13 cellular contexts compared by ENCODE assay signal in genomic region chr14:68894802-68895201, GRCh38.
DNase-seq lines count a peak whose midpoint lies in the region; ATAC-seq and TF ChIP-seq lines count a peak whose summit lies in the region.
"Had no signal": no experiment of that assay in that cellular context is flagged by ENCODE, and none has a peak within 500 bp of the region (broad histone marks: within the 10 kb centered on the region; RNA-seq: fewer than 3 reads in every experiment).

No MANE protein-coding gene starts in this region.

- H3K27me3 ChIP-seq in H9 (ENCODE audit: insufficient read depth, low read length) = no peaks in the 10 kb centered on the region
- no peaks in the 10 kb centered on the region for H3K27me3 ChIP-seq in effector memory CD4-positive, alpha-beta T cell (replicated peaks; ENCODE audit: control insufficient read depth, insufficient read depth, low read length, poor library complexity, severe bottlenecking)

- H2AFZ ChIP-seq in H9 (ENCODE audit: low read length) = no peak overlapping the region

- H4K91ac ChIP-seq in H9 (ENCODE audit: insufficient read length, low read depth, low read length) = no peak overlapping the region

- H3K4me2 ChIP-seq in H9 (ENCODE audit: insufficient read depth, insufficient read length, low read length) = no peak overlapping the region

- peaks cover 5% of the 10 kb centered on the region for H3K23me2 ChIP-seq in H9 (ENCODE audit: insufficient read length, low read depth, low read length, poor library complexity, severe bottlenecking)

- no peak overlapping the region for H3K18ac ChIP-seq in H9 (ENCODE audit: insufficient read length, low read depth, low read length)

- no peak overlapping the region for H3K23ac ChIP-seq in H9 (ENCODE audit: insufficient read length, low read depth, low read length)

- peaks cover under 1% of the 10 kb centered on the region for H4K20me1 ChIP-seq in H9 (ENCODE audit: control insufficient read depth, insufficient read depth, insufficient read length)

- no peaks in the 10 kb centered on the region for H3K4me1 Mint-ChIP-seq in H9
- peaks cover 39% of the 10 kb centered on the region for H3K4me1 Mint-ChIP-seq in activated naive CD8-positive, alpha-beta T cell treated with anti-CD3 and anti-CD28 coated beads, Interleukin-2, amount 50 U/mL, for 24 hours
- H3K4me1 Mint-ChIP-seq in stimulated activated effector memory CD8-positive, alpha-beta T cell treated with anti-CD3 and anti-CD28 coated beads, Interleukin-12 subunit alpha, Interleukin-12 subunit beta, amount 100 ng/mL, for 72 hours = peaks cover 22% of the 10 kb centered on the region

- no peak for ATAC-seq in activated naive CD8-positive, alpha-beta T cell treated with anti-CD3 and anti-CD28 coated beads, Interleukin-2, amount 50 U/mL, for 24 hours
- ATAC-seq in stimulated activated effector memory CD8-positive, alpha-beta T cell treated with anti-CD3 and anti-CD28 coated beads, Interleukin-12 subunit alpha, Interleukin-12 subunit beta, amount 100 ng/mL, for 72 hours = no peak
- ATAC-seq in GM18868 (IDR thresholded peaks at IDR 0.05; ENCODE audit: unreplicated experiment) = no peak

- WGBS in H9 (ENCODE audit: extremely low coverage, insufficient read length, low lambda C conversion rate) = no CpG with 5 or more reads among the region's 4 CpGs

- H3K79me1 ChIP-seq in H9 (ENCODE audit: insufficient read depth, low read depth, low read length, poor library complexity, severe bottlenecking) = no peaks in the 10 kb centered on the region

- H3K36me3 ChIP-seq in effector memory CD4-positive, alpha-beta T cell (ENCODE audit: control insufficient read depth, insufficient read depth, low read length) = peaks cover 35% of the 10 kb centered on the region

- no peak overlapping the region for H3T11ph ChIP-seq in H9 (ENCODE audit: low read length)

- H3K4me3 ChIP-seq in fibroblast of pulmonary artery (replicated peaks; ENCODE audit: low read depth, low read length) = no peak overlapping the region
- H3K4me3 ChIP-seq in effector memory CD4-positive, alpha-beta T cell (ENCODE audit: insufficient read depth, low read depth, low read length, poor library complexity, severe bottlenecking) = no peak overlapping the region

- no peak overlapping the region for H2BK120ac ChIP-seq in H9 (ENCODE audit: low read depth, low read length, poor library complexity, severe bottlenecking)

- peak overlapping the region in 2 of 3 experiments; percentile 3 to 5; a peak in 4 of 7 replicates for H3K27ac Mint-ChIP-seq in H9
- H3K27ac Mint-ChIP-seq in activated naive CD8-positive, alpha-beta T cell treated with anti-CD3 and anti-CD28 coated beads, Interleukin-2, amount 50 U/mL, for 24 hours = peak overlapping the region; percentile 53
- H3K27ac Mint-ChIP-seq in stimulated activated effector memory CD8-positive, alpha-beta T cell treated with anti-CD3 and anti-CD28 coated beads, Interleukin-12 subunit alpha, Interleukin-12 subunit beta, amount 100 ng/mL, for 72 hours = peak overlapping the region; percentile 11
- H3K27ac Mint-ChIP-seq: CD4-positive, alpha-beta T cell; progenitor cell of endocrine pancreas had no signal

- peaks cover 42 to 92% (median 82%) of the 10 kb centered on the region in 3 experiments; a peak in 6 of 7 replicates for H3K36me3 Mint-ChIP-seq in H9 (ENCODE audit: insufficient read depth in 1 of 3, low read depth in 3 of 3)
- H3K36me3 Mint-ChIP-seq in activated naive CD8-positive, alpha-beta T cell treated with anti-CD3 and anti-CD28 coated beads, Interleukin-2, amount 50 U/mL, for 24 hours (ENCODE audit: low read depth) = peaks cover 33% of the 10 kb centered on the region
- peaks cover 20% of the 10 kb centered on the region for H3K36me3 Mint-ChIP-seq in stimulated activated effector memory CD8-positive, alpha-beta T cell treated with anti-CD3 and anti-CD28 coated beads, Interleukin-12 subunit alpha, Interleukin-12 subunit beta, amount 100 ng/mL, for 72 hours

- H3K9ac ChIP-seq in H9 (ENCODE audit: extremely low read depth, insufficient read length, low read length) = no peak overlapping the region

- H3K27ac ChIP-seq in H9 (ENCODE audit: insufficient read length, low read depth, low read length) = no peak overlapping the region
- no peak overlapping the region for H3K27ac ChIP-seq in effector memory CD4-positive, alpha-beta T cell (ENCODE audit: insufficient read depth, low read length, poor library complexity, severe bottlenecking)
- H3K27ac ChIP-seq: VCaP had no signal

- H3K9me3 ChIP-seq in H9 (ENCODE audit: control insufficient read depth, low read depth, low read length) = no peaks in the 10 kb centered on the region
- H3K9me3 ChIP-seq in effector memory CD4-positive, alpha-beta T cell (ENCODE audit: control insufficient read depth, low read length) = no peaks in the 10 kb centered on the region

- no peak overlapping the region for H2AK5ac ChIP-seq in H9 (ENCODE audit: insufficient read length, low read length)

- H3K4me3 Mint-ChIP-seq in H9 = no peak overlapping the region
- no peak overlapping the region for H3K4me3 Mint-ChIP-seq in activated naive CD8-positive, alpha-beta T cell treated with anti-CD3 and anti-CD28 coated beads, Interleukin-2, amount 50 U/mL, for 24 hours
- H3K4me3 Mint-ChIP-seq in stimulated activated effector memory CD8-positive, alpha-beta T cell treated with anti-CD3 and anti-CD28 coated beads, Interleukin-12 subunit alpha, Interleukin-12 subunit beta, amount 100 ng/mL, for 72 hours = no peak overlapping the region
- H3K4me3 Mint-ChIP-seq: CD4-positive, alpha-beta T cell had no signal

- H3K9me3 Mint-ChIP-seq in H9 = no peaks in the 10 kb centered on the region; a peak in 1 of 5 replicates
- no peaks in the 10 kb centered on the region for H3K9me3 Mint-ChIP-seq in activated naive CD8-positive, alpha-beta T cell treated with anti-CD3 and anti-CD28 coated beads, Interleukin-2, amount 50 U/mL, for 24 hours
- H3K9me3 Mint-ChIP-seq in stimulated activated effector memory CD8-positive, alpha-beta T cell treated with anti-CD3 and anti-CD28 coated beads, Interleukin-12 subunit alpha, Interleukin-12 subunit beta, amount 100 ng/mL, for 72 hours = peaks cover 5% of the 10 kb centered on the region
- H3K9me3 Mint-ChIP-seq: CD4-positive, alpha-beta T cell had no signal

- DNase-seq in H9 (no peak), fibroblast of pulmonary artery (ENCODE audit: low read depth) (peak; percentile 57), activated gamma-delta T cell (lab: John Stamatoyannopoulos, UW) (no peak), NCI-H2227 (lab: John Stamatoyannopoulos, UW; ENCODE audit: unreplicated experiment) (no peak)
- DNase-seq in activated naive CD8-positive, alpha-beta T cell treated with anti-CD3 and anti-CD28 coated beads, Interleukin-2, amount 50 U/mL, for 24 hours = no peak
- no peak for DNase-seq in stimulated activated effector memory CD8-positive, alpha-beta T cell treated with anti-CD3 and anti-CD28 coated beads, Interleukin-12 subunit alpha, Interleukin-12 subunit beta, amount 100 ng/mL, for 72 hours (ENCODE audit: low spot score in 2 of 2)
- DNase-seq in effector memory CD4-positive, alpha-beta T cell = no peak
- DNase-seq: CD4-positive, alpha-beta T cell; islet precursor cell; NCI-H2227 treated with DMSO at 0.1 percent for 48 hours had no signal

- no peak overlapping the region for H2BK5ac ChIP-seq in H9 (ENCODE audit: insufficient read length, low read length)

- no peak overlapping the region for H2BK12ac ChIP-seq in H9 (ENCODE audit: insufficient read length, low read depth, low read length)

- H3K4ac ChIP-seq in H9 (ENCODE audit: low read depth, low read length) = no peak overlapping the region

- H4K5ac ChIP-seq in H9 (ENCODE audit: insufficient read length, low read depth, low read length) = no peak overlapping the region

- no peak overlapping the region; the same call in 1 of the 2 replicates for H3K14ac ChIP-seq in H9 (ENCODE audit: insufficient read depth, low read length)

- no peak for TF ChIP-seq CTCF in H9 (conservative IDR thresholded peaks at IDR 0.05)
- TF ChIP-seq CTCF in fibroblast of pulmonary artery (IDR thresholded peaks at IDR 0.05; ENCODE audit: low read length, missing control alignments) = no peak

- H3K56ac ChIP-seq in H9 (ENCODE audit: insufficient read length, low read depth, low read length) = no peak overlapping the region

- H2BK20ac ChIP-seq in H9 (ENCODE audit: low read depth, low read length, poor library complexity, severe bottlenecking) = no peak overlapping the region

- no peak overlapping the region for H4K8ac ChIP-seq in H9 (replicated peaks; ENCODE audit: insufficient read length, low read depth, low read length)

- H2BK15ac ChIP-seq in H9 (ENCODE audit: low read depth, low read length) = no peak overlapping the region

- no peaks in the 10 kb centered on the region for H3K79me2 ChIP-seq in H9 (ENCODE audit: insufficient read depth, low read length)

- H3K4me1 ChIP-seq in H9 (ENCODE audit: insufficient read depth, low read length) = no peaks in the 10 kb centered on the region
- H3K4me1 ChIP-seq in effector memory CD4-positive, alpha-beta T cell (ENCODE audit: control insufficient read depth, insufficient read depth, low read length, poor library complexity, severe bottlenecking) = no peaks in the 10 kb centered on the region

- no peaks in the 10 kb centered on the region for H3K27me3 Mint-ChIP-seq in H9 (ENCODE audit: low read depth)
- H3K27me3 Mint-ChIP-seq in activated naive CD8-positive, alpha-beta T cell treated with anti-CD3 and anti-CD28 coated beads, Interleukin-2, amount 50 U/mL, for 24 hours = no peaks in the 10 kb centered on the region
- H3K27me3 Mint-ChIP-seq: CD4-positive, alpha-beta T cell; progenitor cell of endocrine pancreas had no signal
